18 cellular contexts compared by ENCODE assay signal in genomic region chr11:970319-970871, GRCh38. TPM values are rescaled to one million over a fixed set of nuclear protein-coding genes. Genes with fewer than 3 reads are reported as not detected.
DNase-seq lines count a peak whose midpoint lies in the region; ATAC-seq and TF ChIP-seq lines count a peak whose summit lies in the region.
"Had no signal": no experiment of that assay in that cellular context is flagged by ENCODE, and none has a peak within 500 bp of the region (broad histone marks: within the 10 kb centered on the region; RNA-seq: fewer than 3 reads in every experiment).

No MANE protein-coding gene starts in this region.

- H3K4me1 Mint-ChIP-seq in activated naive CD8-positive, alpha-beta T cell treated with anti-CD3 and anti-CD28 coated beads, Interleukin-2, amount 50 U/mL, for 24 hours: peaks cover 34% of the 10 kb centered on the region

- H3K4ac ChIP-seq in neuronal stem cell (ENCODE audit: low read length): no peak overlapping the region

- H2AK5ac ChIP-seq in neuronal stem cell (ENCODE audit: low read depth, low read length): no peak overlapping the region

- no peaks in the 10 kb centered on the region for H3K9me3 Mint-ChIP-seq in activated naive CD8-positive, alpha-beta T cell treated with anti-CD3 and anti-CD28 coated beads, Interleukin-2, amount 50 U/mL, for 24 hours

- no peaks in the 10 kb centered on the region for H3K9me2 ChIP-seq in OCI-LY1 (ENCODE audit: low read depth, low read length)

- no peak overlapping the region for H2BK15ac ChIP-seq in neuronal stem cell (ENCODE audit: low read length)

- DNase-seq in GF-D8 (lab: John Stamatoyannopoulos, UW): peak; percentile 67
- DNase-seq in activated naive CD8-positive, alpha-beta T cell treated with anti-CD3 and anti-CD28 coated beads, Interleukin-2, amount 50 U/mL, for 24 hours: peak; percentile 15
- no peak for DNase-seq in neuronal stem cell (ENCODE audit: low spot score)
- no peak for DNase-seq in NCI-H526 treated with DMSO at 0.1 percent for 48 hours (lab: John Stamatoyannopoulos, UW)
- DNase-seq in uterus: no peak
- DNase-seq: activated CD8-positive, alpha-beta memory T cell treated with anti-CD3 and anti-CD28 coated beads, Interleukin-2, amount 10 ng/mL, durations not matched to agents 7 days and 5 days; aorta; esophagus squamous epithelium; heart right ventricle; Karpas-422; midbrain; NCI-H1436 treated with DMSO at 0.1 percent for 48 hours; OCI-M1 had no signal

- no CpG with 5 or more reads among the region's 26 CpGs for WGBS in neuronal stem cell (ENCODE audit: extremely low coverage in 2 of 2, insufficient read length in 2 of 2, insufficient replicate concordance in 1 of 2), 2 donors

- H3K79me2 ChIP-seq in OCI-LY1 (ENCODE audit: insufficient read depth, low read length): no peaks in the 10 kb centered on the region

- no peak overlapping the region for H2BK12ac ChIP-seq in neuronal stem cell (ENCODE audit: low read length)

- intact Hi-C loops in uterus (cut with DNase I; ENCODE audit: low total_unique reads): no loop called here

- H2BK5ac ChIP-seq in neuronal stem cell (ENCODE audit: low read length): no peak overlapping the region

- no peak overlapping the region for H2BK120ac ChIP-seq in neuronal stem cell (ENCODE audit: low read depth, low read length)

- TF ChIP-seq CTCF in OCI-LY1 (IDR thresholded peaks at IDR 0.05; ENCODE audit: low read length) (no peak), uterus (IDR thresholded peaks at IDR 0.05) (no peak)

- peak; percentile 45 for ATAC-seq in activated naive CD8-positive, alpha-beta T cell treated with anti-CD3 and anti-CD28 coated beads, Interleukin-2, amount 50 U/mL, for 24 hours
- no peak for ATAC-seq in GM18868 (IDR thresholded peaks at IDR 0.05; ENCODE audit: unreplicated experiment)
- ATAC-seq: activated CD8-positive, alpha-beta memory T cell treated with anti-CD3 and anti-CD28 coated beads, Interleukin-2, amount 10 ng/mL, durations not matched to agents 7 days and 5 days; heart right ventricle had no signal

- TF ChIP-seq POLR2A in uterus (IDR thresholded peaks at IDR 0.05): no peak

- no peak overlapping the region for H3K14ac ChIP-seq in neuronal stem cell (ENCODE audit: low read length)

- H4K91ac ChIP-seq in neuronal stem cell (ENCODE audit: low read depth, low read length, poor library complexity): no peak overlapping the region

- peak overlapping the region; percentile 47 for H3K27ac Mint-ChIP-seq in activated naive CD8-positive, alpha-beta T cell treated with anti-CD3 and anti-CD28 coated beads, Interleukin-2, amount 50 U/mL, for 24 hours
- H3K27ac Mint-ChIP-seq: activated CD8-positive, alpha-beta memory T cell treated with anti-CD3 and anti-CD28 coated beads, Interleukin-2, amount 10 ng/mL, durations not matched to agents 7 days and 5 days had no signal

- no peaks in the 10 kb centered on the region for H3K27me3 Mint-ChIP-seq in activated naive CD8-positive, alpha-beta T cell treated with anti-CD3 and anti-CD28 coated beads, Interleukin-2, amount 50 U/mL, for 24 hours
- H3K27me3 Mint-ChIP-seq: activated CD8-positive, alpha-beta memory T cell treated with anti-CD3 and anti-CD28 coated beads, Interleukin-2, amount 10 ng/mL, durations not matched to agents 7 days and 5 days had no signal

- H3K9me3 ChIP-seq in OCI-LY1 (ENCODE audit: low read length): no peaks in the 10 kb centered on the region
- no peaks in the 10 kb centered on the region for H3K9me3 ChIP-seq in neuronal stem cell (replicated peaks in 1 of 2; ENCODE audit: control insufficient read depth in 2 of 2, insufficient read depth in 1 of 2, low read depth in 1 of 2, low read length in 2 of 2)
- no peaks in the 10 kb centered on the region for H3K9me3 ChIP-seq in uterus
- H3K9me3 ChIP-seq: esophagus squamous epithelium, heart right ventricle had no signal

- H3K9ac ChIP-seq in OCI-LY1 (ENCODE audit: low read length) (no peak overlapping the region), neuronal stem cell (ENCODE audit: low read depth, low read length, poor library complexity) (peak overlapping the region; percentile 53)
- H3K9ac ChIP-seq: parathyroid adenoma had no signal

- H3K27ac ChIP-seq in OCI-LY1 (ENCODE audit: low read depth, low read length, poor library complexity, severe bottlenecking) (peak overlapping the region; percentile 75), neuronal stem cell (replicated peaks; ENCODE audit: low read length) (no peak overlapping the region), uterus (no peak overlapping the region)
- H3K27ac ChIP-seq: esophagus squamous epithelium, heart right ventricle, HL-60, parathyroid adenoma, skin epidermis had no signal

- peak overlapping the region; percentile 9 for H3K4me3 Mint-ChIP-seq in activated naive CD8-positive, alpha-beta T cell treated with anti-CD3 and anti-CD28 coated beads, Interleukin-2, amount 50 U/mL, for 24 hours
- H3K4me3 Mint-ChIP-seq: activated CD8-positive, alpha-beta memory T cell treated with anti-CD3 and anti-CD28 coated beads, Interleukin-2, amount 10 ng/mL, durations not matched to agents 7 days and 5 days had no signal

- peaks cover 35% of the 10 kb centered on the region for H3K4me1 ChIP-seq in OCI-LY1 (ENCODE audit: insufficient read depth, low read length, severe bottlenecking)
- H3K4me1 ChIP-seq in neuronal stem cell (ENCODE audit: control insufficient read depth in 2 of 2, insufficient read depth in 1 of 2, low read depth in 1 of 2, low read length in 2 of 2): no peaks in the 10 kb centered on the region
- no peaks in the 10 kb centered on the region for H3K4me1 ChIP-seq in uterus
- H3K4me1 ChIP-seq: parathyroid adenoma had no signal

- peaks cover 13% of the 10 kb centered on the region for H3K36me3 Mint-ChIP-seq in activated naive CD8-positive, alpha-beta T cell treated with anti-CD3 and anti-CD28 coated beads, Interleukin-2, amount 50 U/mL, for 24 hours (ENCODE audit: low read depth)

- no peak overlapping the region for H2AFZ ChIP-seq in OCI-LY1 (ENCODE audit: low read length)
- no peak overlapping the region for H2AFZ ChIP-seq in neuronal stem cell (ENCODE audit: low read length)
- H2AFZ ChIP-seq: parathyroid adenoma had no signal

- no peak overlapping the region for H3K18ac ChIP-seq in neuronal stem cell (ENCODE audit: low read length)

- H3K4me2 ChIP-seq in OCI-LY1 (ENCODE audit: low read length) (no peak overlapping the region), neuronal stem cell (ENCODE audit: insufficient read depth, low read length, poor library complexity, severe bottlenecking) (no peak overlapping the region)

- H3K4me3 ChIP-seq in OCI-LY1 (ENCODE audit: low read depth, low read length, poor library complexity, severe bottlenecking) (no peak overlapping the region), neuronal stem cell (ENCODE audit: low read length in 2 of 2) (no peak overlapping the region), uterus (no peak overlapping the region)
- H3K4me3 ChIP-seq: esophagus squamous epithelium, heart right ventricle, skin epidermis had no signal

- H3K27me3 ChIP-seq in OCI-LY1 (ENCODE audit: insufficient read depth, low read length) (no peaks in the 10 kb centered on the region), neuronal stem cell (ENCODE audit: control insufficient read depth in 3 of 3, insufficient read depth in 3 of 3, low read depth in 1 of 3, low read length in 3 of 3) (no peaks in the 10 kb centered on the region), uterus (no peaks in the 10 kb centered on the region)
- H3K27me3 ChIP-seq: esophagus squamous epithelium, heart right ventricle had no signal

- peaks cover 7% of the 10 kb centered on the region for H3K79me1 ChIP-seq in neuronal stem cell (ENCODE audit: low read depth, low read length)

- no peak overlapping the region for H4K8ac ChIP-seq in neuronal stem cell (ENCODE audit: low read depth, low read length)

- no peak overlapping the region for H3K23ac ChIP-seq in neuronal stem cell (ENCODE audit: low read depth, low read length, poor library complexity)

- H3K36me3 ChIP-seq in OCI-LY1 (ENCODE audit: insufficient read depth, low read length) (peaks cover 30% of the 10 kb centered on the region; the same call in 1 of the 2 replicates), neuronal stem cell (replicated peaks in 1 of 2; ENCODE audit: control insufficient read depth in 2 of 2, insufficient read depth in 2 of 2, low read length in 2 of 2) (peaks cover 43 to 68% of the 10 kb centered on the region in 2 donors), uterus (no peaks in the 10 kb centered on the region)

- H4K20me1 ChIP-seq in OCI-LY1 (ENCODE audit: insufficient read depth, low read length): no peaks in the 10 kb centered on the region

- H3F3A ChIP-seq in OCI-LY1 (ENCODE audit: insufficient read depth, low read length): no peaks in the 10 kb centered on the region

RNA-seq across cellular contexts. Expression of gene AP2A2, which starts 44.7 kb away (rescaled TPM):
- polyA plus RNA-seq in neuronal stem cell (2013, experiment 1 of 2): 49.2 TPM
- polyA plus RNA-seq in neuronal stem cell (2013, experiment 2 of 2): 52.4 TPM
- total RNA-seq in uterus: 100 to 1,000 TPM in 1 of 4 donors, 10 to 100 TPM in 3; 25.6 to 120 (median 40.4) TPM

RNA-seq across cellular contexts. Expression of gene CHID1, which starts 59.8 kb away (rescaled TPM):
- 42.0 TPM for polyA plus RNA-seq in neuronal stem cell (2013, experiment 1 of 2)
- polyA plus RNA-seq in neuronal stem cell (2013, experiment 2 of 2): 43.9 TPM
- 10 to 100 TPM; 20.3 to 57.9 (median 48.4) TPM for total RNA-seq in uterus

Comparison
In these comparisons a context has a peak if more than half of its experiments do, and no peak if none do; other contexts are left out.
1. DNase-seq: peak in GF-D8 (single experiment) and activated naive CD8-positive, alpha-beta T cell treated with anti-CD3 and anti-CD28 coated beads, Interleukin-2, amount 50 U/mL, for 24 hours (single experiment); none in neuronal stem cell (single experiment), NCI-H526 treated with DMSO at 0.1 percent for 48 hours (single experiment) and uterus (0 of 2).